In the genomic region with DNA sequence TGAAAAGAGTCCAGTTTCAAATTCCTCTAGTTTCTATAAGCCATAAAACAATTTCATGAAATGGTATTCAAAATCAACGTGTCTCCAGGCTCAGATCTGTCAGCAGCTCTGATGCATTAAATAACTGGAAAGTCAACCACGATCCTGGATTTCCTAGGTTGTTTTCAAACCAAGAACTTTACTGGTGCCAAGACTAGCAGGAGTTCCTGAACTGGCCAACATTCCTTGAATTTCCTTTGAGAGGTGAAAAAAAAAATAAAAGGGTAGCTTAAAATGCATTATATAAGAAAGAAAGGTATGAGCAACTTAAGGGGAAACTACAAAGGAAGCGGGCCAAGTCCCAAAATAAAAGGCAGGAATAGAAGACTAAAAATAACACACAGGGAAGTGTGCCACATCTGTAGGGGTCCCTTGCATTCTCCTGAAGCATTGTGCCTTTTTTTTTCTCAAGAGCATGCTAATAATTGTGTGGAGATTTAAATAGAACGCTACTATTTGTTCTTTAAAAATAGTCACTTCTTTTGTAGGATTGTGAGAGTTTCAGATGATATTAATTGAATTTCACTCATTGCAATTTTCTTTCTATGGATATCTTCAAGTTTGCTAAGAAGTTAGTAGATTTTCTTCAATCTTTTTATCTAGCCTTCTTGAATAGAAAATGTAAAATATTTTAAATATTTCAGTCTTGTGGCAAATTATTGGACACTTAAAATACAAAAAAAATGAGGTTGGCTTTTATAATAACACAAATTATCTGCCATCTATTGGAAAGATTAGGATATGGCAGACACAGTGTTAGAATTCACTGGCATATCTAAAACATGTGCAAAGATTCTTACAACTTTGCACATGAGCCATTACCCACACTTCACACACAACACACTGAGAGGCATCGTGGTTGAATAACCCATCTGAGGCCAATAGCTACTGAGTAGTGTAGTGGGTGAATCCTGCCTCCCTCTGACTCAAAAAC, we compare ENCODE assay signal across 19 cellular contexts. TPM values are rescaled to one million over a fixed set of nuclear protein-coding genes. Genes with fewer than 3 reads are reported as not detected.
"Had no signal": no experiment of that assay in that cellular context is flagged by ENCODE, and none has a peak within 500 bp of the region (broad histone marks: within the 10 kb centered on the region; RNA-seq: fewer than 3 reads in every experiment).

No MANE protein-coding gene starts in this region.

- H3K9me3 ChIP-seq: breast epithelium, tibial artery had no signal

- H3K27me3 ChIP-seq: breast epithelium, tibial artery had no signal

- H3K4me3 ChIP-seq: breast epithelium, tibial artery had no signal

- FAIRE-seq: frontal cortex, urothelium cell line had no signal

- H3K4me1 ChIP-seq: breast epithelium had no signal

- H3K36me3 ChIP-seq: breast epithelium, tibial artery had no signal

- H3K27ac ChIP-seq: breast epithelium, tibial artery had no signal

- DNase-seq: activated B cell treated with CpG ODN at 0.5 μM for 24 hours; activated CD4-positive, alpha-beta T cell treated with anti-CD3 and anti-CD28 coated beads for 48 hours; activated CD8-positive, alpha-beta memory T cell treated with anti-CD3 and anti-CD28 coated beads, Interleukin-2, amount 50 U/mL, for 4 hours; activated CD8-positive, alpha-beta T cell treated with anti-CD3 and anti-CD28 coated beads, Interleukin-2, amount 10 ng/mL, durations not matched to agents 7 days and 5 days; activated effector memory CD4-positive, alpha-beta T cell treated with anti-CD3 and anti-CD28 coated beads, Interleukin-2, amount 50 U/mL, for 16 hours; activated T-cell treated with anti-CD3 and anti-CD28 coated beads, Interleukin-2, amount 50 U/mL, for 48 hours; amniotic stem cell; head of caudate nucleus; mesendoderm; stimulated activated CD4-positive, alpha-beta T cell treated with anti-CD3 and anti-CD28 coated beads, Interleukin-12 subunit alpha, Interleukin-12 subunit beta, amount 100 ng/mL, for 4 hours; stimulated activated CD4-positive, alpha-beta T cell treated with anti-CD3 and anti-CD28 coated beads, Interleukin-2, amount 100 ng/mL, for 24 hours; T-helper 2 cell; tibial artery had no signal

RNA-seq across cellular contexts. Expression of a gene that starts 15.3 kb away (rescaled TPM):
- total RNA-seq: activated B cell treated with CpG ODN at 0.5 μM for 24 hours; activated CD8-positive, alpha-beta T cell treated with anti-CD3 and anti-CD28 coated beads, Interleukin-2, amount 10 ng/mL, durations not matched to agents 7 days and 5 days; frontal cortex; lower leg skin had no signal
- polyA plus RNA-seq: neural cell had no signal

RNA-seq across cellular contexts. Expression of a gene that starts 53.9 kb away (rescaled TPM):
- total RNA-seq: activated B cell treated with CpG ODN at 0.5 μM for 24 hours, cerebellum, frontal cortex had no signal
- polyA plus RNA-seq: neural cell had no signal
